In the genomic region with DNA sequence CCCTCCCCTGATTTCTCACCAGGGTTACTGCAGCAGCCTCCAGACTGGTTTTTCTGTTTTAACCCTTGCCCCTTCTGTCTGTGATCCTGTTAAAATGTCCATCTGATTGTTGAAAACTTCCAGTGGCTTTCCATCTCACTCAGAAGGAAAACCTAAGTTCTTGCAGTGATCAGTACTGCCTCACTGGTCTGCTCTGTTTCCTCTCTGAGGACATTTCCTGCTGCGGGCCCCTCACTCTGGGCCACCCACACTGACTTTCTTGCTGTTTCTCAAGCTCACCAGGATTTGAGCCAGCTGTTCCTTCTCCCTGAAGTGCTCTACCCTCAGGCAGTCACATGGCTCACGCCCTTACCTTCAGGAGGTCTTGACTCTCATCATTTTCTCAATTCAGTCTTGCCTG, we compare ENCODE assay signal across 19 cellular contexts. TPM values are rescaled to one million over a fixed set of nuclear protein-coding genes. Genes with fewer than 3 reads are reported as not detected.
DNase-seq lines count a peak whose midpoint lies in the region; FAIRE-seq and TF ChIP-seq lines count a peak whose summit lies in the region.
"Had no signal": no experiment of that assay in that cellular context is flagged by ENCODE, and none has a peak within 500 bp of the region (broad histone marks: within the 10 kb centered on the region; RNA-seq: fewer than 3 reads in every experiment).

No MANE protein-coding gene starts in this region.

- H3K27me3 Mint-ChIP-seq in T-helper 2 cell treated with Interferon-gamma antibody and Interleukin-4, amounts not matched to agents 5 μg/mL and 100 μg/mL, for 36 hours (ENCODE audit: low read depth), result no peaks in the 10 kb centered on the region

- TF ChIP-seq CTCF in Loucy (conservative IDR thresholded peaks at IDR 0.05; ENCODE audit: low read length), result no peak
- no peak for TF ChIP-seq CTCF in bronchial epithelial cell (IDR thresholded peaks at IDR 0.05; ENCODE audit: insufficient read depth, low read length, severe bottlenecking)
- no peak for TF ChIP-seq CTCF in smooth muscle cell (IDR thresholded peaks at IDR 0.05; ENCODE audit: borderline replicate concordance, insufficient read depth, poor library complexity, severe bottlenecking)
- TF ChIP-seq CTCF in spleen (IDR thresholded peaks at IDR 0.05 in 8 of 11, conservative IDR thresholded peaks at IDR 0.05 in 3 of 11), result no peak

- intact Hi-C loops in spleen (cut with DNase I; ENCODE audit: low total_unique reads), result no loop called here

- peaks cover 5% of the 10 kb centered on the region for H3K36me3 Mint-ChIP-seq in T-helper 2 cell treated with Interferon-gamma antibody and Interleukin-4, amounts not matched to agents 5 μg/mL and 100 μg/mL, for 36 hours (ENCODE audit: low read depth)

- 76 to 84% methylated on average over 2 of the region's 2 CpGs for WGBS in mesodermal cell (ENCODE audit: insufficient coverage in 2 of 2), 2 experiments
- 61% methylated on average over 2 of the region's 2 CpGs for WGBS in smooth muscle cell (ENCODE audit: low lambda C conversion rate)
- 39 to 74% (median 60%) methylated on average over 2 of the region's 2 CpGs for WGBS in spleen, 5 donors

- H3K27ac ChIP-seq in BLaER1 (peak overlapping the region; percentile 51), mesodermal cell (ENCODE audit: low read depth, low read length, severe bottlenecking) (peak overlapping the region; percentile 49), smooth muscle cell (ENCODE audit: low read depth) (no peak overlapping the region), spleen (no peak overlapping the region)

- H4K20me1 ChIP-seq in BLaER1 (no peaks in the 10 kb centered on the region), Loucy (ENCODE audit: insufficient read depth, low read length, poor library complexity, severe bottlenecking) (no peaks in the 10 kb centered on the region), smooth muscle cell (ENCODE audit: low read depth) (no peaks in the 10 kb centered on the region)

- H3K27me3 ChIP-seq in BLaER1, result no peaks in the 10 kb centered on the region
- no peaks in the 10 kb centered on the region for H3K27me3 ChIP-seq in Loucy (ENCODE audit: insufficient read depth, low read length, poor library complexity, severe bottlenecking)
- no peaks in the 10 kb centered on the region for H3K27me3 ChIP-seq in bronchial epithelial cell (ENCODE audit: control insufficient read depth, insufficient read depth, low read length)
- no peaks in the 10 kb centered on the region for H3K27me3 ChIP-seq in smooth muscle cell (ENCODE audit: low read depth)
- no peaks in the 10 kb centered on the region for H3K27me3 ChIP-seq in spleen (replicated peaks in 1 of 7)
- H3K27me3 ChIP-seq: BE2C had no signal

- DNase-seq in bronchial epithelial cell (ENCODE audit: low read depth) (no peak), smooth muscle cell (lab: John Stamatoyannopoulos, UW; ENCODE audit: unreplicated experiment) (no peak), NCI-H748 treated with DMSO at 0.1 percent for 48 hours (lab: John Stamatoyannopoulos, UW) (no peak), spleen (no peak)
- no peak for DNase-seq in T-helper 2 cell treated with Interferon-gamma antibody and Interleukin-4, amounts not matched to agents 5 μg/mL and 100 μg/mL, for 36 hours (ENCODE audit: low spot score)
- DNase-seq: 8988T, BE2C, DMS 273 treated with DMSO at 0.1 percent for 48 hours, NCI-H2029, NCI-H2171, NCI-H446, PC-3 had no signal

- no peaks in the 10 kb centered on the region for H3K9me2 ChIP-seq in Loucy (replicated peaks; ENCODE audit: low read depth, low read length)

- no peak overlapping the region for H3K4me3 Mint-ChIP-seq in T-helper 2 cell treated with Interferon-gamma antibody and Interleukin-4, amounts not matched to agents 5 μg/mL and 100 μg/mL, for 36 hours

- TF ChIP-seq POLR2A in spleen (IDR thresholded peaks at IDR 0.05), result no peak

- peak; percentile 60 for FAIRE-seq in bronchial epithelial cell (lab: Jason Lieb, UNC)
- FAIRE-seq: HepG2 had no signal

- H2AFZ ChIP-seq in Loucy (ENCODE audit: low read length), result peak overlapping the region; percentile 70
- no peak overlapping the region for H2AFZ ChIP-seq in smooth muscle cell (ENCODE audit: low read depth)

- peaks cover 21% of the 10 kb centered on the region for H3K4me1 Mint-ChIP-seq in T-helper 2 cell treated with Interferon-gamma antibody and Interleukin-4, amounts not matched to agents 5 μg/mL and 100 μg/mL, for 36 hours (ENCODE audit: low read depth)

- no peak overlapping the region for H3K27ac Mint-ChIP-seq in T-helper 2 cell treated with Interferon-gamma antibody and Interleukin-4, amounts not matched to agents 5 μg/mL and 100 μg/mL, for 36 hours

- H3K79me2 ChIP-seq in Loucy (ENCODE audit: insufficient read depth, low read length), result no peaks in the 10 kb centered on the region
- no peaks in the 10 kb centered on the region for H3K79me2 ChIP-seq in smooth muscle cell (ENCODE audit: low read depth)

- no peaks in the 10 kb centered on the region for H3K9me3 ChIP-seq in BLaER1
- no peaks in the 10 kb centered on the region for H3K9me3 ChIP-seq in Loucy (ENCODE audit: insufficient read depth, low read depth, low read length)
- H3K9me3 ChIP-seq in mesodermal cell (ENCODE audit: control insufficient read depth, low read length), result peaks cover 6% of the 10 kb centered on the region
- no peaks in the 10 kb centered on the region for H3K9me3 ChIP-seq in smooth muscle cell (replicated peaks; ENCODE audit: low read depth)
- H3K9me3 ChIP-seq in spleen, result no peaks in the 10 kb centered on the region
- H3K9me3 ChIP-seq: BE2C had no signal

- H3K4me2 ChIP-seq in BLaER1 (peak overlapping the region; percentile 57), Loucy (ENCODE audit: low read depth, low read length, poor library complexity, severe bottlenecking) (peak overlapping the region; percentile 6), smooth muscle cell (no peak overlapping the region)

- H3K9ac ChIP-seq in BLaER1 (peak overlapping the region; percentile 19; the same call in 1 of the 2 replicates), Loucy (ENCODE audit: low read depth, low read length, poor library complexity, severe bottlenecking) (peak overlapping the region; percentile 3), smooth muscle cell (ENCODE audit: low read depth) (no peak overlapping the region)

- H3F3A ChIP-seq in Loucy (ENCODE audit: low read depth) (no peaks in the 10 kb centered on the region), smooth muscle cell (ENCODE audit: low read depth) (no peaks in the 10 kb centered on the region)

- no peak overlapping the region for H3K4me3 ChIP-seq in BLaER1
- no peak overlapping the region for H3K4me3 ChIP-seq in Loucy (ENCODE audit: low read length, poor library complexity, severe bottlenecking)
- H3K4me3 ChIP-seq in bronchial epithelial cell (ENCODE audit: low read depth, low read length), result no peak overlapping the region
- no peak overlapping the region for H3K4me3 ChIP-seq in mesodermal cell (ENCODE audit: extremely low read depth, insufficient read depth, low read length, poor library complexity, severe bottlenecking)
- H3K4me3 ChIP-seq in smooth muscle cell, result no peak overlapping the region
- no peak overlapping the region for H3K4me3 ChIP-seq in spleen

- H3K4me1 ChIP-seq in BLaER1, result peaks cover 15% of the 10 kb centered on the region
- peaks cover 14% of the 10 kb centered on the region for H3K4me1 ChIP-seq in Loucy (ENCODE audit: insufficient read depth, low read length, poor library complexity, severe bottlenecking)
- H3K4me1 ChIP-seq in mesodermal cell (ENCODE audit: control insufficient read depth, insufficient read depth, low read length, poor library complexity, severe bottlenecking), result peaks cover 10% of the 10 kb centered on the region
- no peaks in the 10 kb centered on the region for H3K4me1 ChIP-seq in smooth muscle cell (ENCODE audit: low read depth)
- H3K4me1 ChIP-seq in spleen, result peaks cover 0 to 4% (median 0%) of the 10 kb centered on the region in 6 donors

- H3K9me3 Mint-ChIP-seq in T-helper 2 cell treated with Interferon-gamma antibody and Interleukin-4, amounts not matched to agents 5 μg/mL and 100 μg/mL, for 36 hours, result no peaks in the 10 kb centered on the region

- H3K36me3 ChIP-seq in BLaER1 (no peaks in the 10 kb centered on the region), Loucy (ENCODE audit: insufficient read depth, low read length) (no peaks in the 10 kb centered on the region), bronchial epithelial cell (ENCODE audit: control insufficient read depth, insufficient read depth, low read length) (no peaks in the 10 kb centered on the region), mesodermal cell (ENCODE audit: control insufficient read depth, insufficient read depth, low read length) (no peaks in the 10 kb centered on the region), smooth muscle cell (ENCODE audit: low read depth) (no peaks in the 10 kb centered on the region), spleen (no peaks in the 10 kb centered on the region)
- H3K36me3 ChIP-seq: BE2C had no signal

RNA-seq across cellular contexts. Expression of gene GRK7, which starts 1.7 kb away (rescaled TPM):
- total RNA-seq in bronchial epithelial cell (0.13 TPM in 1 of 2 replicates, not detected in the other), smooth muscle cell (not detected in 2 replicates), spleen (under 1 TPM in 3 of 7 donors, not detected in 4; 0.14 to 0.26 (median 0.20) TPM)
- polyA plus RNA-seq in mesodermal cell (2013, experiment 1 of 2), result not detected
- polyA plus RNA-seq in mesodermal cell (2013, experiment 2 of 2), result not detected
- polyA plus RNA-seq in smooth muscle cell (not detected in 2 replicates), spleen (under 1 TPM in 2 of 3 donors, not detected in 1; 0.02 to 0.07 TPM)
- total RNA-seq: Daoy, H4, HepG2, PC-3, SK-MEL-5 had no signal
- polyA plus RNA-seq: HepG2 had no signal

RNA-seq across cellular contexts. Expression of gene RNF7, which starts 26.8 kb away (rescaled TPM):
- total RNA-seq in bronchial epithelial cell (38.4 and 56.9 TPM in 2 replicates), smooth muscle cell (127 and 130 TPM in 2 replicates), spleen (10 to 100 TPM; 42.5 to 66.1 (median 55.9) TPM)
- polyA plus RNA-seq in mesodermal cell (2013, experiment 1 of 2), result 154 TPM
- 143 TPM for polyA plus RNA-seq in mesodermal cell (2013, experiment 2 of 2)
- polyA plus RNA-seq in smooth muscle cell (229 and 233 TPM in 2 replicates), spleen (100 to 1,000 TPM in 2 of 3 donors, 10 to 100 TPM in 1; 93.9 to 117 (median 104) TPM)

Comparison
In these comparisons a context has a peak if more than half of its experiments do, and no peak if none do; other contexts are left out.
1. H3K27ac ChIP-seq: peak in BLaER1 (single experiment) and mesodermal cell (single experiment); none in smooth muscle cell (single experiment) and spleen (0 of 8).